8 cellular contexts compared by ENCODE assay signal in genomic region chr9:85940275-85940831, GRCh38. TPM values are rescaled to one million over a fixed set of nuclear protein-coding genes. Genes with fewer than 3 reads are reported as not detected.
DNase-seq lines count a peak whose midpoint lies in the region; ATAC-seq and TF ChIP-seq lines count a peak whose summit lies in the region.

No MANE protein-coding gene starts in this region.

- peak overlapping the region; percentile 92 for H3K9ac ChIP-seq in GM23248

- no peak for TF ChIP-seq POLR2A in right lobe of liver (IDR thresholded peaks at IDR 0.05)

- H3K27me3 ChIP-seq in GM23248 (replicated peaks; ENCODE audit: insufficient read depth) (no peaks in the 10 kb centered on the region), right lobe of liver (no peaks in the 10 kb centered on the region)

- no peaks in the 10 kb centered on the region for H3K9me2 ChIP-seq in GM23248 (ENCODE audit: insufficient read depth)

- intact Hi-C loops in right lobe of liver (cut with DNase I) = no loop called here

- H3K36me3 ChIP-seq in GM23248 (ENCODE audit: low read depth) = peaks cover 17% of the 10 kb centered on the region
- peaks cover 0 to 12% (median 3%) of the 10 kb centered on the region in 4 donors for H3K36me3 ChIP-seq in right lobe of liver

- 21 to 28% methylated on average over 13 of the region's 13 CpGs for WGBS in GM23248 (ENCODE audit: low coverage in 1 of 2, low lambda C conversion rate in 2 of 2, missing lambda C conversion rate in 2 of 2), 2 experiments
- WGBS in right lobe of liver (ENCODE audit: insufficient coverage, low coverage, low lambda C conversion rate, missing lambda C conversion rate) = 22% methylated on average over 13 of the region's 13 CpGs

- H3K4me1 ChIP-seq in GM23248 (ENCODE audit: insufficient read depth) (peaks cover 18% of the 10 kb centered on the region), right lobe of liver (peaks cover 0 to 9% (median 0%) of the 10 kb centered on the region in 4 donors)

- peak; percentile 14 for DNase-seq in GM23248
- no peak for DNase-seq in activated naive CD8-positive, alpha-beta T cell treated with anti-CD3 and anti-CD28 coated beads, Interleukin-2, amount 50 U/mL, for 24 hours
- no peak for DNase-seq in right lobe of liver
- DNase-seq in kidney glomerular epithelial cell (lab: John Stamatoyannopoulos, UW) = no peak
- DNase-seq in occipital lobe (lab: John Stamatoyannopoulos, UW) = no peak
- no peak for DNase-seq in SHP77 (lab: John Stamatoyannopoulos, UW)

- in situ Hi-C loops in GM23248 (cut with MboI) = no loop called here

- peak overlapping the region; percentile 91 for H2AFZ ChIP-seq in GM23248

- no peaks in the 10 kb centered on the region for H3K9me3 ChIP-seq in GM23248 (ENCODE audit: low read depth)
- H3K9me3 ChIP-seq in right lobe of liver = no peaks in the 10 kb centered on the region

- H3K27ac ChIP-seq in 22Rv1 = peak overlapping the region; percentile 92
- peak overlapping the region; percentile 86 for H3K27ac ChIP-seq in GM23248
- peak overlapping the region; percentile 69 to 83 (median 80) for H3K27ac ChIP-seq in right lobe of liver

- no peaks in the 10 kb centered on the region for H4K20me1 ChIP-seq in GM23248 (ENCODE audit: insufficient read depth)

- H3K79me2 ChIP-seq in GM23248 (ENCODE audit: insufficient read depth) = peaks cover 43% of the 10 kb centered on the region

- H3K9me3 Mint-ChIP-seq in activated naive CD8-positive, alpha-beta T cell treated with anti-CD3 and anti-CD28 coated beads, Interleukin-2, amount 50 U/mL, for 24 hours = no peaks in the 10 kb centered on the region

- no peaks in the 10 kb centered on the region for H3K27me3 Mint-ChIP-seq in activated naive CD8-positive, alpha-beta T cell treated with anti-CD3 and anti-CD28 coated beads, Interleukin-2, amount 50 U/mL, for 24 hours

- H3K4me1 Mint-ChIP-seq in activated naive CD8-positive, alpha-beta T cell treated with anti-CD3 and anti-CD28 coated beads, Interleukin-2, amount 50 U/mL, for 24 hours = peaks cover 12% of the 10 kb centered on the region

- H3K4me2 ChIP-seq in GM23248 (ENCODE audit: unreplicated experiment) = peak overlapping the region; percentile 86

- ATAC-seq in activated naive CD8-positive, alpha-beta T cell treated with anti-CD3 and anti-CD28 coated beads, Interleukin-2, amount 50 U/mL, for 24 hours = no peak
- ATAC-seq in right lobe of liver = no peak
- ATAC-seq in HG03439 (IDR thresholded peaks at IDR 0.05; ENCODE audit: unreplicated experiment) = no peak

- TF ChIP-seq CTCF in 22Rv1 (IDR thresholded peaks at IDR 0.05) (no peak), right lobe of liver (IDR thresholded peaks at IDR 0.05) (no peak)

- H3K4me3 Mint-ChIP-seq in activated naive CD8-positive, alpha-beta T cell treated with anti-CD3 and anti-CD28 coated beads, Interleukin-2, amount 50 U/mL, for 24 hours = no peak overlapping the region

- H3K4me3 ChIP-seq in GM23248 (peak overlapping the region; percentile 95), right lobe of liver (peak overlapping the region; percentile 95 to 97 (median 95))

- no peaks in the 10 kb centered on the region for H3F3A ChIP-seq in GM23248 (ENCODE audit: insufficient read depth)

- H3K27ac Mint-ChIP-seq in activated naive CD8-positive, alpha-beta T cell treated with anti-CD3 and anti-CD28 coated beads, Interleukin-2, amount 50 U/mL, for 24 hours = peak overlapping the region; percentile 96

- H3K36me3 Mint-ChIP-seq in activated naive CD8-positive, alpha-beta T cell treated with anti-CD3 and anti-CD28 coated beads, Interleukin-2, amount 50 U/mL, for 24 hours (ENCODE audit: low read depth) = peaks cover 18% of the 10 kb centered on the region

RNA-seq across cellular contexts. Expression of gene NAA35, which starts 0.6 kb away (rescaled TPM):
- 18.5 and 19.7 TPM in 2 replicates for total RNA-seq in GM23248 (2014; rRNA removed; shearing (Covaris generic))
- 21.5 and 22.0 TPM in 2 replicates for polyA plus RNA-seq in GM23248 (2016; fragmentation: Nextera tagmentation; extraction: Ambion mirVana)
- total RNA-seq in right lobe of liver (10 to 100 TPM in 2 of 6 experiments, 1 to 10 TPM in 4; 7.6 to 10.3 (median 8.7) TPM), occipital lobe (67.1 TPM)
